Comparison of ENCODE assay signal across 8 cellular contexts in genomic region chrX:154051210-154051810, GRCh38. TPM values are rescaled to one million over a fixed set of nuclear protein-coding genes. Genes with fewer than 3 reads are reported as not detected.
DNase-seq lines count a peak whose midpoint lies in the region; ATAC-seq lines count a peak whose summit lies in the region.

No MANE protein-coding gene starts in this region.

- no peak for ATAC-seq in HG02884 (IDR thresholded peaks at IDR 0.05; ENCODE audit: unreplicated experiment)
- ATAC-seq in HG02798 (IDR thresholded peaks at IDR 0.05; ENCODE audit: poor library complexity, unreplicated experiment) = no peak

- peak; percentile 60 for DNase-seq in COLO668 (lab: John Stamatoyannopoulos, UW; ENCODE audit: unreplicated experiment)
- peak; percentile 70 for DNase-seq in HPDE6-E6E7 (ENCODE audit: extremely low spot score)
- peak; percentile 47 to 61 for DNase-seq in SJCRH30
- peak; percentile 64 for DNase-seq in activated gamma-delta T cell treated with anti-CD3 and anti-CD28 coated beads, Interleukin-2, amount 50 U/mL, for 16 hours (ENCODE audit: low read depth)
- peak; percentile 27 to 88 (median 72) for DNase-seq in head of caudate nucleus
- peak; percentile 41 for DNase-seq in renal cortical epithelial cell (ENCODE audit: low read depth)

- intact Hi-C loops in head of caudate nucleus (cut with DNase I) = no loop called here

- no peaks in the 10 kb centered on the region for H3K9me3 ChIP-seq in SJCRH30 (replicated peaks)

- no peak overlapping the region for H3K27ac ChIP-seq in SJCRH30

- H3K4me3 ChIP-seq in SJCRH30 = no peak overlapping the region

- H3K27me3 ChIP-seq in SJCRH30 = no peaks in the 10 kb centered on the region

- H3K4me1 ChIP-seq in SJCRH30 = no peaks in the 10 kb centered on the region

- H3K36me3 ChIP-seq in SJCRH30 = no peaks in the 10 kb centered on the region

RNA-seq across cellular contexts. Expression of gene IRAK1, which starts 31.6 kb away (rescaled TPM):
- total RNA-seq in SJCRH30 (2014; rRNA removed; shearing (Covaris generic)) = 91.9 and 95.3 TPM in 2 replicates
- total RNA-seq in renal cortical epithelial cell = 78.7 and 79.4 TPM in 2 replicates

RNA-seq across cellular contexts. Expression of gene MECP2, which starts 46.2 kb away (rescaled TPM):
- 22.0 and 26.2 TPM in 2 replicates for total RNA-seq in SJCRH30 (2014; rRNA removed; shearing (Covaris generic))
- 16.7 and 32.1 TPM in 2 replicates for total RNA-seq in renal cortical epithelial cell
